16 cellular contexts compared by ENCODE assay signal in the genomic region with DNA sequence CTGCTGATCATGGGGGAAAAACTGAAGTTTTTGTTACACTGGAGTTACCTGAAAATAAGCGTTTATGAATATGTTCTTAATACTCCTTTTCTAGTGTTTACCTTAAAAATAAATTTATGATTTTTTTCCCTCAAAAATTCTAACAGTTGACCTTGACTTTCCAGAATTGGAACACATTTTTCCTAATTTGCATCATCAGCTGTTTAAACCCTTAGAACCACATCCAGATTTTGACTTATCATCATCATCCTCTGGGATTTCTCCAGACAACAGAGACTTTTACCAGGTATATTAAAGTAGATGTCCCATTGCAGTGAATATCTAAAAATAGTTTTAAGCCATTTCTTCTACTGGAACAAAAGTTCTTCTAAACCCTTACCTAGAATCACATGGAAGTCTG. TPM values are rescaled to one million over a fixed set of nuclear protein-coding genes. Genes with fewer than 3 reads are reported as not detected.
A peak's percentile ranks its signal among the peaks of the same experiment; 100 is the strongest.
DNase-seq lines count a peak whose midpoint lies in the region; ATAC-seq, FAIRE-seq and TF ChIP-seq lines count a peak whose summit lies in the region.
"Had no signal": no experiment of that assay in that cellular context is flagged by ENCODE, and none has a peak within 500 bp of the region (broad histone marks: within the 10 kb centered on the region; RNA-seq: fewer than 3 reads in every experiment).

No MANE protein-coding gene starts in this region.

- H3K36me3 Mint-ChIP-seq in naive thymus-derived CD4-positive, alpha-beta T cell = peaks cover 4 to 37% (median 24%) of the 10 kb centered on the region in 5 donors

- TF ChIP-seq CTCF in HepG2 (CRISPR knock-in tag; IDR thresholded peaks at IDR 0.05) (no peak), right lobe of liver (IDR thresholded peaks at IDR 0.05) (no peak), IMR-90 (conservative IDR thresholded peaks at IDR 0.05; ENCODE audit: low read depth, low read length) (no peak)

- H4K8ac ChIP-seq in IMR-90 (ENCODE audit: low read depth in 2 of 2, low read length in 2 of 2) = no peak overlapping the region

- H3K4me1 ChIP-seq in HepG2 (ENCODE audit: insufficient read depth, low read length) (no peaks in the 10 kb centered on the region), right lobe of liver (no peaks in the 10 kb centered on the region), IMR-90 (ENCODE audit: control insufficient read depth, insufficient read depth, low read length) (peaks cover 7% of the 10 kb centered on the region)
- H3K4me1 ChIP-seq in naive thymus-derived CD4-positive, alpha-beta T cell (ENCODE audit: control insufficient read depth in 2 of 2, insufficient read depth in 2 of 2, low read length in 2 of 2) = no peaks in the 10 kb centered on the region
- H3K4me1 ChIP-seq: HAP-1 had no signal

- H3K23ac ChIP-seq in IMR-90 (ENCODE audit: low read depth, low read length) = no peak overlapping the region

- H3K27me3 Mint-ChIP-seq in naive thymus-derived CD4-positive, alpha-beta T cell = no peaks in the 10 kb centered on the region
- H3K27me3 Mint-ChIP-seq: CD4-positive, alpha-beta memory T cell had no signal

- H2AFZ ChIP-seq in HepG2 (ENCODE audit: low read length) (no peak overlapping the region), IMR-90 (replicated peaks; ENCODE audit: low read length, poor library complexity) (no peak overlapping the region)
- H2AFZ ChIP-seq: GM23248 had no signal

- H3K79me1 ChIP-seq in IMR-90 (ENCODE audit: low read depth in 1 of 2, low read length in 2 of 2) = peaks cover 0 to 2% of the 10 kb centered on the region in 2 experiments; a peak in 2 of 4 replicates

- H2BK120ac ChIP-seq in IMR-90 (ENCODE audit: low read depth, low read length) = no peak overlapping the region

- dilution Hi-C loops in IMR-90 (cut with HindIII; ENCODE audit: low sequenced_read_pairs, unreplicated experiment) = no loop called here

- intact Hi-C loops in HepG2 (cut with micrococcal nuclease; ENCODE audit: unreplicated experiment) (no loop called here), right lobe of liver (cut with DNase I) (no loop called here), IMR-90 (cut with micrococcal nuclease) (no loop called here)
- intact Hi-C loops in naive thymus-derived CD4-positive, alpha-beta T cell (cut with micrococcal nuclease) = no loop called here

- H3K4me1 Mint-ChIP-seq in naive thymus-derived CD4-positive, alpha-beta T cell = peaks cover 0 to 19% (median 0%) of the 10 kb centered on the region in 7 donors

- no peak overlapping the region for H2AK9ac ChIP-seq in IMR-90 (replicated peaks; ENCODE audit: low read depth, low read length, poor library complexity)

- H3K9me3 Mint-ChIP-seq in naive thymus-derived CD4-positive, alpha-beta T cell = no peaks in the 10 kb centered on the region
- H3K9me3 Mint-ChIP-seq: CD4-positive, alpha-beta memory T cell had no signal

- BruUV-seq in HepG2 (replicated peaks; lab: Mats Ljungman, UMichigan) = no TSS peak
- no TSS peak for BruUV-seq in IMR-90 (replicated peaks; lab: Mats Ljungman, UMichigan)

- 97% methylated on average over 1 of the region's 1 CpG for WGBS in HepG2 (ENCODE audit: low lambda C conversion rate)
- WGBS in right lobe of liver (ENCODE audit: insufficient coverage, low coverage, low lambda C conversion rate, missing lambda C conversion rate) = 82% methylated on average over 1 of the region's 1 CpG
- WGBS in IMR-90 (ENCODE audit: extremely low coverage in 2 of 2, insufficient read length in 1 of 2), 2 experiments = no CpG with 5 or more reads among the region's 1 CpG

- H3K56ac ChIP-seq in IMR-90 (ENCODE audit: extremely low read depth, insufficient read depth, low read length) = no peak overlapping the region

- no peak overlapping the region for H3K18ac ChIP-seq in IMR-90 (ENCODE audit: low read depth, low read length)

- CTCF ChIA-PET in HepG2 (lab: Yijun Ruan, JAX; ENCODE audit: low intra/inter-chr PET ratio, low total read pairs) = no interaction called here
- CTCF ChIA-PET in IMR-90 (lab: Yijun Ruan, JAX) = no interaction called here
- CTCF ChIA-PET in naive thymus-derived CD4-positive, alpha-beta T cell (lab: Charles Lee) = no interaction called here

- in situ Hi-C loops in HepG2 (cut with HindIII; ENCODE audit: extremely low pct_ligation_motif_present, low pct_unique_long_range_greater_than_20kb) = no loop called here
- in situ Hi-C loops in IMR-90 (cut with MboI; ENCODE audit: low sequenced_read_pairs) = no loop called here

- no peak for TF ChIP-seq RAD21 in HepG2 (CRISPR knock-in tag; IDR thresholded peaks at IDR 0.05)
- no peak for TF ChIP-seq RAD21 in IMR-90 (IDR thresholded peaks at IDR 0.05; ENCODE audit: low read length)

- H3K9me1 ChIP-seq in IMR-90 (ENCODE audit: insufficient read depth, low read length) = no peaks in the 10 kb centered on the region; the same call in 1 of the 2 replicates

- no peak overlapping the region for H4K91ac ChIP-seq in IMR-90 (ENCODE audit: insufficient read depth, low read depth, low read length)

- H3K14ac ChIP-seq in IMR-90 (replicated peaks; ENCODE audit: low read depth, low read length) = no peak overlapping the region

- POLR2A ChIA-PET in HepG2 (lab: Yijun Ruan, JAX) = no interaction called here
- POLR2A ChIA-PET in IMR-90 (lab: Charles Lee; ENCODE audit: unreplicated experiment) = no interaction called here
- POLR2A ChIA-PET in naive thymus-derived CD4-positive, alpha-beta T cell (lab: Charles Lee) = interaction anchor here (0.8 to 2.8 kb wide), 3 partner anchors 15 to 61 kb away, joined by 3 to 8 read pairs (median 3); a partner anchor contains a TSS

- no peak overlapping the region for H2BK5ac ChIP-seq in IMR-90 (ENCODE audit: low read depth, low read length, poor library complexity, severe bottlenecking)

- H3K4me2 ChIP-seq in HepG2 (ENCODE audit: low read depth, low read length) = no peak overlapping the region
- H3K4me2 ChIP-seq in IMR-90 (ENCODE audit: low read depth, low read length) = no peak overlapping the region

- no peaks in the 10 kb centered on the region for H3K79me2 ChIP-seq in HepG2 (ENCODE audit: insufficient read depth, low read length)

- H4K5ac ChIP-seq in IMR-90 (ENCODE audit: low read depth, low read length) = no peak overlapping the region

- no peaks in the 10 kb centered on the region for H3K9me3 ChIP-seq in HepG2 (ENCODE audit: low read length)
- no peaks in the 10 kb centered on the region for H3K9me3 ChIP-seq in right lobe of liver
- H3K9me3 ChIP-seq in IMR-90 (ENCODE audit: control insufficient read depth, insufficient read depth, low read length) = no peaks in the 10 kb centered on the region
- H3K9me3 ChIP-seq in naive thymus-derived CD4-positive, alpha-beta T cell (ENCODE audit: control insufficient read depth in 2 of 3, low read length in 3 of 3) = no peaks in the 10 kb centered on the region
- H3K9me3 ChIP-seq: HAP-1 had no signal

- no peak overlapping the region for H3K4me3 Mint-ChIP-seq in naive thymus-derived CD4-positive, alpha-beta T cell
- H3K4me3 Mint-ChIP-seq: CD4-positive, alpha-beta memory T cell had no signal

- H3K27ac ChIP-seq in HepG2 (ENCODE audit: extremely low read length, insufficient read depth, low read length) (no peak overlapping the region), right lobe of liver (no peak overlapping the region), IMR-90 (ENCODE audit: insufficient read depth, low read length) (no peak overlapping the region)
- peak overlapping the region; percentile 11 for H3K27ac ChIP-seq in naive thymus-derived CD4-positive, alpha-beta T cell (ENCODE audit: low read depth, low read length)
- H3K27ac ChIP-seq: C4-2B, GM23248 had no signal

- H3K9ac ChIP-seq in HepG2 (ENCODE audit: insufficient read depth, low read depth, low read length) = no peak overlapping the region
- H3K9ac ChIP-seq in IMR-90 (ENCODE audit: low read depth, low read length) = no peak overlapping the region
- H3K9ac ChIP-seq: GM23248 had no signal

- no peak overlapping the region for H2BK20ac ChIP-seq in IMR-90 (ENCODE audit: low read depth, low read length)

- no peak overlapping the region for H3K4me3 ChIP-seq in HepG2 (replicated peaks in 1 of 3; ENCODE audit: insufficient read depth in 1 of 3, low read depth in 2 of 3, low read length in 3 of 3)
- no peak overlapping the region for H3K4me3 ChIP-seq in right lobe of liver
- no peak overlapping the region for H3K4me3 ChIP-seq in IMR-90 (ENCODE audit: insufficient read depth, low read depth, low read length)
- H3K4me3 ChIP-seq in naive thymus-derived CD4-positive, alpha-beta T cell (ENCODE audit: low read length) = no peak overlapping the region
- H3K4me3 ChIP-seq: GM23248, HAP-1 had no signal

- ATAC-seq in HepG2 (no peak), right lobe of liver (no peak), IMR-90 (ENCODE audit: low read depth) (no peak), GM19452 (IDR thresholded peaks at IDR 0.05; ENCODE audit: unreplicated experiment) (no peak)
- no peak for ATAC-seq in naive thymus-derived CD4-positive, alpha-beta T cell

- TF ChIP-seq POLR2A in HepG2 (IDR thresholded peaks at IDR 0.05; ENCODE audit: insufficient read depth in 1 of 2, low read depth in 2 of 2, low read length in 2 of 2) (no peak), right lobe of liver (IDR thresholded peaks at IDR 0.05) (no peak), IMR-90 (IDR thresholded peaks at IDR 0.05; ENCODE audit: low read depth, low read length) (no peak)

- TF ChIP-seq EP300 in HepG2 (IDR thresholded peaks at IDR 0.05; ENCODE audit: low read depth in 2 of 2, low read length in 2 of 2) = no peak
- no peak for TF ChIP-seq EP300 in HepG2 (CRISPR knock-in tag; IDR thresholded peaks at IDR 0.05; ENCODE audit: borderline replicate concordance)

- peaks cover 2 to 26% of the 10 kb centered on the region in 2 experiments for H3K36me3 ChIP-seq in HepG2 (replicated peaks in 1 of 2; ENCODE audit: control insufficient read depth in 1 of 2, insufficient read depth in 2 of 2, low read length in 2 of 2)
- H3K36me3 ChIP-seq in right lobe of liver = peaks cover 0 to 32% (median 15%) of the 10 kb centered on the region in 4 donors
- H3K36me3 ChIP-seq in IMR-90 (ENCODE audit: control insufficient read depth, insufficient read depth, low read length) = peaks cover 15% of the 10 kb centered on the region
- H3K36me3 ChIP-seq in naive thymus-derived CD4-positive, alpha-beta T cell (ENCODE audit: control insufficient read depth in 2 of 3, insufficient read depth in 3 of 3, low read length in 3 of 3) = peaks cover 6 to 36% (median 21%) of the 10 kb centered on the region in 3 experiments

- H3K27me3 ChIP-seq in HepG2 (ENCODE audit: control insufficient read depth in 1 of 2, insufficient read depth in 2 of 2, low read length in 2 of 2) = no peaks in the 10 kb centered on the region
- H3K27me3 ChIP-seq in right lobe of liver = no peaks in the 10 kb centered on the region
- no peaks in the 10 kb centered on the region for H3K27me3 ChIP-seq in IMR-90 (ENCODE audit: control insufficient read depth, insufficient read depth, low read length)
- H3K27me3 ChIP-seq in naive thymus-derived CD4-positive, alpha-beta T cell (ENCODE audit: control insufficient read depth in 2 of 2, insufficient read depth in 2 of 2, low read length in 2 of 2) = no peaks in the 10 kb centered on the region

- H3K4ac ChIP-seq in IMR-90 (ENCODE audit: low read depth, low read length) = no peak overlapping the region

- FAIRE-seq in HepG2 (lab: Jason Lieb, UNC) = no peak

- H4K20me1 ChIP-seq in HepG2 (ENCODE audit: insufficient read depth, low read length) (peaks cover under 1% of the 10 kb centered on the region; the same call in 1 of the 2 replicates), IMR-90 (ENCODE audit: insufficient read depth, low read length) (peaks cover 15% of the 10 kb centered on the region)

- no peak overlapping the region for H2AK5ac ChIP-seq in IMR-90 (ENCODE audit: low read depth, low read length)

- H3K27ac Mint-ChIP-seq in naive thymus-derived CD4-positive, alpha-beta T cell = peak overlapping the region in 2 of 9 donors; percentile 32 to 71
- H3K27ac Mint-ChIP-seq: CD4-positive, alpha-beta memory T cell had no signal

- DNase-seq in HepG2 (ENCODE audit: low spot score) = no peak
- no peak for DNase-seq in right lobe of liver
- DNase-seq in IMR-90 = no peak
- no peak for DNase-seq in naive thymus-derived CD4-positive, alpha-beta T cell
- no peak for DNase-seq in activated CD8-positive, alpha-beta memory T cell treated with anti-CD3 and anti-CD28 coated beads, Interleukin-2, amount 50 U/mL, for 4 hours
- DNase-seq: ACHN; CD4-positive, alpha-beta memory T cell; DMS153; DMS79; GF-D8; GM23248; Karpas-422; KBM-7 had no signal

- H2BK15ac ChIP-seq in IMR-90 (ENCODE audit: low read depth, low read length) = no peak overlapping the region

RNA-seq across cellular contexts. Expression of a gene that starts 17.2 kb away (rescaled TPM):
- total RNA-seq in HepG2 (2016; rRNA removed; fragmentation: Illumina TruSeq; extraction: Trizol) = 96.9 and 207 TPM in 2 replicates
- 320 and 373 TPM in 2 replicates for total RNA-seq in HepG2 (2016; cell fraction: cytosol; rRNA removed; fragmentation: Illumina TruSeq; extraction: Trizol; ENCODE audit: low read depth)
- 98.4 and 219 TPM in 2 replicates for total RNA-seq in HepG2 (2016; cell fraction: insoluble cytoplasmic fraction; rRNA removed; fragmentation: Illumina TruSeq; extraction: Trizol)
- 240 and 274 TPM in 2 replicates for total RNA-seq in HepG2 (2016; cell fraction: membrane; rRNA removed; fragmentation: Illumina TruSeq; extraction: Trizol)
- 644 and 668 TPM in 2 replicates for total RNA-seq in HepG2 (2016; cell fraction: nucleus; rRNA removed; fragmentation: Illumina TruSeq; extraction: Trizol)
- 99.6 and 132 TPM in 2 replicates for polyA plus RNA-seq in HepG2 (2011; rRNA removed)
- polyA plus RNA-seq in HepG2 (2011; cell fraction: cytosol; rRNA removed) = 31.0 and 42.4 TPM in 2 replicates
- polyA plus RNA-seq in HepG2 (2011; cell fraction: nucleus; rRNA removed) = 212 and 272 TPM in 2 replicates
- 164 and 195 TPM in 2 replicates for polyA plus RNA-seq in HepG2 (2012)
- polyA plus RNA-seq in HepG2 (2016; cell fraction: cytosol; fragmentation: Illumina TruSeq; extraction: Trizol; ENCODE audit: low read depth) = 299 and 310 TPM in 2 replicates
- 128 and 141 TPM in 2 replicates for polyA plus RNA-seq in HepG2 (2016; cell fraction: insoluble cytoplasmic fraction; fragmentation: Illumina TruSeq; extraction: Trizol; ENCODE audit: low read depth)
- 203 and 217 TPM in 2 replicates for polyA plus RNA-seq in HepG2 (2016; cell fraction: membrane; fragmentation: Illumina TruSeq; extraction: Trizol; ENCODE audit: low read depth)
- 962 and 1,010 TPM in 2 replicates for polyA plus RNA-seq in HepG2 (2016; cell fraction: nucleus; fragmentation: Illumina TruSeq; extraction: Trizol; ENCODE audit: insufficient read depth, low read depth)
- 44.5 and 146 TPM in 2 replicates for polyA minus RNA-seq in HepG2 (2011; rRNA and poly(A)+ RNA removed; ENCODE audit: low replicate concordance)
- 58.0 and 63.0 TPM in 2 replicates for polyA minus RNA-seq in HepG2 (2011; cell fraction: cytosol; rRNA and poly(A)+ RNA removed)
- polyA minus RNA-seq in HepG2 (2011; cell fraction: nucleus; rRNA and poly(A)+ RNA removed) = 1,028 and 1,029 TPM in 2 replicates
- total RNA-seq in right lobe of liver = 10 to 100 TPM; 28.0 to 69.2 (median 49.3) TPM
- 56.8 and 147 TPM in 2 replicates for total RNA-seq in IMR-90 (2012; rRNA removed)
- 94.8 and 133 TPM in 2 replicates for polyA plus RNA-seq in IMR-90 (2012; rRNA removed)
- 3.9 and 11.3 TPM in 2 replicates for polyA plus RNA-seq in IMR-90 (2012; cell fraction: cytosol; rRNA removed)
- 30.6 and 222 TPM in 2 replicates for polyA plus RNA-seq in IMR-90 (2012; cell fraction: nucleus; rRNA removed; ENCODE audit: low replicate concordance)
- total RNA-seq in naive thymus-derived CD4-positive, alpha-beta T cell = 100 to 1,000 TPM; 116 to 197 (median 183) TPM
- polyA plus RNA-seq in naive thymus-derived CD4-positive, alpha-beta T cell = 10 to 100 TPM; 21.2 to 28.3 TPM

RNA-seq across cellular contexts. Expression of a gene that starts 17.4 kb away (rescaled TPM):
- 50.1 and 68.3 TPM in 2 replicates for total RNA-seq in HepG2 (2016; rRNA removed; fragmentation: Illumina TruSeq; extraction: Trizol)
- total RNA-seq in HepG2 (2016; cell fraction: cytosol; rRNA removed; fragmentation: Illumina TruSeq; extraction: Trizol; ENCODE audit: low read depth) = 25.7 and 26.9 TPM in 2 replicates
- total RNA-seq in HepG2 (2016; cell fraction: insoluble cytoplasmic fraction; rRNA removed; fragmentation: Illumina TruSeq; extraction: Trizol) = 51.7 and 81.8 TPM in 2 replicates
- 18.4 and 20.7 TPM in 2 replicates for total RNA-seq in HepG2 (2016; cell fraction: membrane; rRNA removed; fragmentation: Illumina TruSeq; extraction: Trizol)
- total RNA-seq in HepG2 (2016; cell fraction: nucleus; rRNA removed; fragmentation: Illumina TruSeq; extraction: Trizol) = 25.8 and 27.7 TPM in 2 replicates
- 36.1 and 42.7 TPM in 2 replicates for polyA plus RNA-seq in HepG2 (2011; rRNA removed)
- polyA plus RNA-seq in HepG2 (2011; cell fraction: cytosol; rRNA removed) = 17.5 and 31.2 TPM in 2 replicates
- polyA plus RNA-seq in HepG2 (2011; cell fraction: nucleus; rRNA removed) = 16.4 and 20.9 TPM in 2 replicates
- 50.3 and 62.2 TPM in 2 replicates for polyA plus RNA-seq in HepG2 (2012)
- 4.0 TPM in 2 replicates for polyA plus RNA-seq in HepG2 (2016; cell fraction: cytosol; fragmentation: Illumina TruSeq; extraction: Trizol; ENCODE audit: low read depth)
- 54.3 and 55.1 TPM in 2 replicates for polyA plus RNA-seq in HepG2 (2016; cell fraction: insoluble cytoplasmic fraction; fragmentation: Illumina TruSeq; extraction: Trizol; ENCODE audit: low read depth)
- 7.4 and 7.6 TPM in 2 replicates for polyA plus RNA-seq in HepG2 (2016; cell fraction: membrane; fragmentation: Illumina TruSeq; extraction: Trizol; ENCODE audit: low read depth)
- polyA plus RNA-seq in HepG2 (2016; cell fraction: nucleus; fragmentation: Illumina TruSeq; extraction: Trizol; ENCODE audit: insufficient read depth, low read depth) = 29.7 and 38.5 TPM in 2 replicates
- polyA minus RNA-seq in HepG2 (2011; rRNA and poly(A)+ RNA removed; ENCODE audit: low replicate concordance) = 12.3 and 13.3 TPM in 2 replicates
- polyA minus RNA-seq in HepG2 (2011; cell fraction: cytosol; rRNA and poly(A)+ RNA removed) = 33.1 and 37.5 TPM in 2 replicates
- 40.4 and 47.0 TPM in 2 replicates for polyA minus RNA-seq in HepG2 (2011; cell fraction: nucleus; rRNA and poly(A)+ RNA removed)
- 100 to 1,000 TPM in 4 of 6 experiments, 10 to 100 TPM in 2; 79.9 to 204 (median 124) TPM for total RNA-seq in right lobe of liver
- 16.0 and 21.4 TPM in 2 replicates for total RNA-seq in IMR-90 (2012; rRNA removed)
- polyA plus RNA-seq in IMR-90 (2012; rRNA removed) = 9.1 and 13.7 TPM in 2 replicates
- polyA plus RNA-seq in IMR-90 (2012; cell fraction: cytosol; rRNA removed) = 1.7 and 3.9 TPM in 2 replicates
- 1.3 and 19.1 TPM in 2 replicates for polyA plus RNA-seq in IMR-90 (2012; cell fraction: nucleus; rRNA removed; ENCODE audit: low replicate concordance)
- 10 to 100 TPM; 16.4 to 42.5 (median 27.2) TPM for total RNA-seq in naive thymus-derived CD4-positive, alpha-beta T cell
- polyA plus RNA-seq in naive thymus-derived CD4-positive, alpha-beta T cell = 10 to 100 TPM; 13.6 to 22.2 TPM

RNA-seq across cellular contexts. Expression of a gene that starts 60.0 kb away (rescaled TPM):
- total RNA-seq in HepG2 (2016; rRNA removed; fragmentation: Illumina TruSeq; extraction: Trizol) (31.3 and 37.0 TPM in 2 replicates), right lobe of liver (10 to 100 TPM in 1 of 6 experiments, 1 to 10 TPM in 5; 4.8 to 10.1 (median 8.5) TPM), IMR-90 (2012; rRNA removed) (23.3 and 34.7 TPM in 2 replicates)
- total RNA-seq in HepG2 (2016; cell fraction: cytosol; rRNA removed; fragmentation: Illumina TruSeq; extraction: Trizol; ENCODE audit: low read depth) = 8.3 and 9.8 TPM in 2 replicates
- total RNA-seq in HepG2 (2016; cell fraction: insoluble cytoplasmic fraction; rRNA removed; fragmentation: Illumina TruSeq; extraction: Trizol) = 31.5 and 35.3 TPM in 2 replicates
- total RNA-seq in HepG2 (2016; cell fraction: membrane; rRNA removed; fragmentation: Illumina TruSeq; extraction: Trizol) = 11.6 and 12.4 TPM in 2 replicates
- 49.0 and 52.1 TPM in 2 replicates for total RNA-seq in HepG2 (2016; cell fraction: nucleus; rRNA removed; fragmentation: Illumina TruSeq; extraction: Trizol)
- polyA plus RNA-seq in HepG2 (2011; rRNA removed) (18.0 and 23.1 TPM in 2 replicates), IMR-90 (2012; rRNA removed) (16.8 and 20.0 TPM in 2 replicates)
- 6.8 and 9.6 TPM in 2 replicates for polyA plus RNA-seq in HepG2 (2011; cell fraction: cytosol; rRNA removed)
- 43.3 and 55.5 TPM in 2 replicates for polyA plus RNA-seq in HepG2 (2011; cell fraction: nucleus; rRNA removed)
- polyA plus RNA-seq in HepG2 (2012) = 11.6 and 17.1 TPM in 2 replicates
- 1.0 and 1.4 TPM in 2 replicates for polyA plus RNA-seq in HepG2 (2016; cell fraction: cytosol; fragmentation: Illumina TruSeq; extraction: Trizol; ENCODE audit: low read depth)
- polyA plus RNA-seq in HepG2 (2016; cell fraction: insoluble cytoplasmic fraction; fragmentation: Illumina TruSeq; extraction: Trizol; ENCODE audit: low read depth) = 27.1 and 28.5 TPM in 2 replicates
- polyA plus RNA-seq in HepG2 (2016; cell fraction: membrane; fragmentation: Illumina TruSeq; extraction: Trizol; ENCODE audit: low read depth) = 2.1 and 2.8 TPM in 2 replicates
- polyA plus RNA-seq in HepG2 (2016; cell fraction: nucleus; fragmentation: Illumina TruSeq; extraction: Trizol; ENCODE audit: insufficient read depth, low read depth) = 64.6 and 73.7 TPM in 2 replicates
- 19.9 and 28.6 TPM in 2 replicates for polyA minus RNA-seq in HepG2 (2011; rRNA and poly(A)+ RNA removed; ENCODE audit: low replicate concordance)
- polyA minus RNA-seq in HepG2 (2011; cell fraction: cytosol; rRNA and poly(A)+ RNA removed) = 7.9 and 9.3 TPM in 2 replicates
- polyA minus RNA-seq in HepG2 (2011; cell fraction: nucleus; rRNA and poly(A)+ RNA removed) = 90.1 and 95.1 TPM in 2 replicates
- 7.7 and 7.9 TPM in 2 replicates for polyA plus RNA-seq in IMR-90 (2012; cell fraction: cytosol; rRNA removed)
- 23.9 and 39.7 TPM in 2 replicates for polyA plus RNA-seq in IMR-90 (2012; cell fraction: nucleus; rRNA removed; ENCODE audit: low replicate concordance)
- total RNA-seq in naive thymus-derived CD4-positive, alpha-beta T cell = 10 to 100 TPM; 47.7 to 75.9 (median 65.6) TPM
- polyA plus RNA-seq in naive thymus-derived CD4-positive, alpha-beta T cell = 10 to 100 TPM; 17.3 to 32.9 TPM
